8 cellular contexts compared by ENCODE assay signal in the genomic region with DNA sequence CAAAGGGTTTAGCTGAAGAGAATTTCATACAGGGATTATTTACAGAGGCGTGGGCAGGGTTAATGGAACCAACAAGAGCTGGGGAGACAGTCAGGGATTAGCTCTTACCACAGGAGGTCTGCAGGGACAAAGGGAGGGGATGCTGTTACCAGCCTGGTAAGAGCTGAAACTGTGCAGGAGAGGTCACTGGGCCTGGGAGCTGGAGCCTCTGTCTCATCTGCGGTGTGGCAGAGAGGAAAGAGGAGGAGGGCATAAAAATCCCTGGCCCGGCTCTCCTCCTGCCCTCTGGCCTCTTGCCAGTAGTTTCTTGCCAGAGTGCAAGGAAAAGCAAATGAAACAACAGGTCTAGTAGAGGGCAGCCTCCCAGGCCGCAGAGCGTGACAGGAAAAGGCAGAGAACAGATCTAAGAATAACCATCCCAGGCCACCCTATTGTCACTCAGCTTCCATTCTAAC. TPM values are rescaled to one million over a fixed set of nuclear protein-coding genes. Genes with fewer than 3 reads are reported as not detected.
DNase-seq lines count a peak whose midpoint lies in the region; ATAC-seq and TF ChIP-seq lines count a peak whose summit lies in the region.

No MANE protein-coding gene starts in this region.

- H3K4me1 Mint-ChIP-seq in activated CD8-positive, alpha-beta T cell treated with anti-CD3 and anti-CD28 coated beads, Interleukin-2, amount 10 ng/mL, durations not matched to agents 7 days and 5 days (ENCODE audit: low read depth): peaks cover 4% of the 10 kb centered on the region

- peak; percentile 53 for ATAC-seq in GM18505 (IDR thresholded peaks at IDR 0.05; ENCODE audit: unreplicated experiment)
- ATAC-seq in activated CD8-positive, alpha-beta T cell treated with anti-CD3 and anti-CD28 coated beads, Interleukin-2, amount 10 ng/mL, durations not matched to agents 7 days and 5 days: no peak
- ATAC-seq in GM19395 (IDR thresholded peaks at IDR 0.05; ENCODE audit: unreplicated experiment): no peak
- ATAC-seq in GM18868 (IDR thresholded peaks at IDR 0.05; ENCODE audit: unreplicated experiment): no peak

- H3K4me3 ChIP-seq in esophagus muscularis mucosa: no peak overlapping the region
- no peak overlapping the region for H3K4me3 ChIP-seq in parathyroid adenoma (ENCODE audit: low read depth, low read length)

- H3K36me3 Mint-ChIP-seq in activated CD8-positive, alpha-beta T cell treated with anti-CD3 and anti-CD28 coated beads, Interleukin-2, amount 10 ng/mL, durations not matched to agents 7 days and 5 days (ENCODE audit: low read depth): no peaks in the 10 kb centered on the region

- H3K9me3 Mint-ChIP-seq in activated CD8-positive, alpha-beta T cell treated with anti-CD3 and anti-CD28 coated beads, Interleukin-2, amount 10 ng/mL, durations not matched to agents 7 days and 5 days (ENCODE audit: insufficient read depth): no peaks in the 10 kb centered on the region

- DNase-seq in NCI-H446 treated with DMSO at 0.1 percent for 48 hours (lab: John Stamatoyannopoulos, UW): peak; percentile 80
- DNase-seq in esophagus muscularis mucosa (ENCODE audit: extremely low spot score): peak; percentile 90
- no peak for DNase-seq in activated CD8-positive, alpha-beta T cell treated with anti-CD3 and anti-CD28 coated beads, Interleukin-2, amount 10 ng/mL, durations not matched to agents 7 days and 5 days
- no peak for DNase-seq in EL

- TF ChIP-seq POLR2A in GM18505 (IDR thresholded peaks at IDR 0.05; ENCODE audit: borderline replicate concordance, extremely low read depth, insufficient read depth, insufficient read length) (no peak), esophagus muscularis mucosa (IDR thresholded peaks at IDR 0.05; ENCODE audit: low read depth) (no peak)

- 37% methylated on average over 5 of the region's 5 CpGs for WGBS in esophagus muscularis mucosa

- H3K4me2 ChIP-seq in parathyroid adenoma (ENCODE audit: low read length): no peak overlapping the region

- TF ChIP-seq CTCF in esophagus muscularis mucosa (IDR thresholded peaks at IDR 0.05) (no peak), parathyroid adenoma (IDR thresholded peaks at IDR 0.05) (no peak)

- no peak overlapping the region for H3K9ac ChIP-seq in parathyroid adenoma

- H3K4me3 Mint-ChIP-seq in activated CD8-positive, alpha-beta T cell treated with anti-CD3 and anti-CD28 coated beads, Interleukin-2, amount 10 ng/mL, durations not matched to agents 7 days and 5 days: no peak overlapping the region

- CTCF ChIA-PET in activated CD8-positive, alpha-beta T cell treated with anti-CD3 and anti-CD28 coated beads, Interleukin-2, amount 10 ng/mL, durations not matched to agents 7 days and 5 days (lab: Charles Lee): interaction anchor here (1.1 to 2.8 kb wide), 8 partner anchors 13 to 525 kb away, joined by 3 to 17 read pairs (median 6); a partner anchor contains a TSS

- H3K27ac ChIP-seq in esophagus muscularis mucosa (replicated peaks in 1 of 4): no peak overlapping the region
- peak overlapping the region; percentile 43 for H3K27ac ChIP-seq in parathyroid adenoma

- H3K27me3 ChIP-seq in esophagus muscularis mucosa: no peaks in the 10 kb centered on the region
- H3K27me3 ChIP-seq in parathyroid adenoma (ENCODE audit: control insufficient read depth, insufficient read depth, low read length): no peaks in the 10 kb centered on the region

- intact Hi-C loops in esophagus muscularis mucosa (cut with DNase I): loop anchor here (5.0 to 10.0 kb wide), 3 partner anchors 163 to 1310 kb away; a partner anchor contains a TSS

- peak overlapping the region; percentile 45 for H2AFZ ChIP-seq in parathyroid adenoma

- POLR2A ChIA-PET in activated CD8-positive, alpha-beta T cell treated with anti-CD3 and anti-CD28 coated beads, Interleukin-2, amount 10 ng/mL, durations not matched to agents 7 days and 5 days (lab: Charles Lee): interaction anchor here (0.6 kb wide), 1 partner anchor 572 kb away, joined by 3 read pairs; no protein-coding TSS in a partner anchor

- H3K27ac Mint-ChIP-seq in activated CD8-positive, alpha-beta T cell treated with anti-CD3 and anti-CD28 coated beads, Interleukin-2, amount 10 ng/mL, durations not matched to agents 7 days and 5 days: no peak overlapping the region

- H3K4me1 ChIP-seq in esophagus muscularis mucosa: peaks cover 12 to 22% (median 18%) of the 10 kb centered on the region in 4 donors
- H3K4me1 ChIP-seq in parathyroid adenoma: peaks cover 23% of the 10 kb centered on the region

- TF ChIP-seq EP300 in esophagus muscularis mucosa (IDR thresholded peaks at IDR 0.05): no peak

- no peaks in the 10 kb centered on the region for H3K79me2 ChIP-seq in parathyroid adenoma

- H3K36me3 ChIP-seq in esophagus muscularis mucosa: peaks cover 0 to 3% (median 0%) of the 10 kb centered on the region in 4 donors
- no peaks in the 10 kb centered on the region for H3K36me3 ChIP-seq in parathyroid adenoma (ENCODE audit: control insufficient read depth, insufficient read depth, low read length)

- no peaks in the 10 kb centered on the region for H3K9me3 ChIP-seq in esophagus muscularis mucosa
- no peaks in the 10 kb centered on the region for H3K9me3 ChIP-seq in parathyroid adenoma (ENCODE audit: control insufficient read depth, low read length)

- no peaks in the 10 kb centered on the region for H3K27me3 Mint-ChIP-seq in activated CD8-positive, alpha-beta T cell treated with anti-CD3 and anti-CD28 coated beads, Interleukin-2, amount 10 ng/mL, durations not matched to agents 7 days and 5 days (ENCODE audit: low read depth)

RNA-seq across cellular contexts. Expression of a gene that starts 18.9 kb away (rescaled TPM):
- 10 to 100 TPM; 19.6 to 22.4 (median 20.0) TPM for total RNA-seq in esophagus muscularis mucosa
- total RNA-seq in activated CD8-positive, alpha-beta T cell treated with anti-CD3 and anti-CD28 coated beads, Interleukin-2, amount 10 ng/mL, durations not matched to agents 7 days and 5 days: 10 to 100 TPM; 47.7 to 49.4 TPM

RNA-seq across cellular contexts. Expression of a gene that starts 20.2 kb away (rescaled TPM):
- 1 to 10 TPM; 5.0 to 6.2 (median 5.4) TPM for total RNA-seq in esophagus muscularis mucosa
- total RNA-seq in activated CD8-positive, alpha-beta T cell treated with anti-CD3 and anti-CD28 coated beads, Interleukin-2, amount 10 ng/mL, durations not matched to agents 7 days and 5 days: 10 to 100 TPM; 15.4 to 16.6 TPM

Comparison
In these comparisons a context has a peak if more than half of its experiments do, and no peak if none do; other contexts are left out.
1. DNase-seq: peak in NCI-H446 treated with DMSO at 0.1 percent for 48 hours (single experiment) and esophagus muscularis mucosa (single experiment); none in activated CD8-positive, alpha-beta T cell treated with anti-CD3 and anti-CD28 coated beads, Interleukin-2, amount 10 ng/mL, durations not matched to agents 7 days and 5 days (single experiment) and EL (single experiment).